In the genomic region with DNA sequence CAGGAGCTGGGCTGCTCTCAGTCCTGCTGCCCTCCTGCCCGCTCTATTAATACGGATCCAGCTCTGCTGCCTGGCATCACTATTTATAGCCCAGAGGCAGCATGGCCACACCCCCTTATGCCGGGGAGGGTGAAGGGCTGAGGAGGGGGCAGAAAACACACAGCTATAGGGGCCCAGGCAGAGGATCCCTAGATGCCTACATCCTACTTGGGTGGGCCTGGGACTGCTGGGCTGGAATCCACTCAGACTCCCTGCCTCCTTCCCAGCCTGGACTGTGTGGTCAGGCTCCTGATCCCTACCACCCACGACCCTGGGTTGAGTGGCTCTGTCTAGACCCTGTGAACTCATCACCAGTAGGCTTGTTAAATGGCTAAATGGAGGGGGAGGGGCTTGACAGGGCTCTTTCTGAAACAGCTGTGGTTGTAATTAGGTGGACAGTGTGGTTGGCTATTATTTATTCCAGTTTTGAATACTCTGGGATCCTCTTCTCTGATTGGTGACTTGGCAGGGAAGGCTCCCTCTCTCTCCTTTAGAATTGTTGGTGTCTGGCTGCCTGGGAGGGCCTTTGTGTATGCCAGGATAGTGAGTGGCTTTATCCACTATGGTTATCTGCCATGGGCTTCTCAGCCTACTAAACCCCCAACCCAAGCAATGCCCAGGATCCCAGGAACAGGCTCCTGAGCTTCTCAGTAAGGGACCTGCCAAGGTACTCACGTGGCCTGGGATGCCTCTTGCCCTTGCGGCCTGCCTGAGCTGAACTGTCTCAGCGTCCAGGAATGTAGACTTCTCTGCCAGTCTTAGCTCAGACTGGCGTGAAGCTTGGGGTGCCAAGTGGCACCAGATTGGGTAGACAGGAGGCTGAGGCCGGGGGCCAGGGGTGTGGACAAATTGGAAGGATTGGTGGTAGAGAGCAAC, we compare ENCODE assay signal across 8 cellular contexts.
DNase-seq lines count a peak whose midpoint lies in the region; ATAC-seq, FAIRE-seq and TF ChIP-seq lines count a peak whose summit lies in the region.

No MANE protein-coding gene starts in this region.

- peak overlapping the region; percentile 81 for H3K4me3 ChIP-seq in iPS-18c (ENCODE audit: insufficient read depth, low read depth, low read length)
- peak overlapping the region; percentile 60 to 94 (median 75) for H3K4me3 ChIP-seq in subcutaneous abdominal adipose tissue (ENCODE audit: low read depth in 1 of 5, low read length in 5 of 5)

- H3K36me3 ChIP-seq in subcutaneous abdominal adipose tissue (ENCODE audit: control insufficient read depth in 5 of 5, insufficient read depth in 5 of 5, low read length in 5 of 5): peaks cover 0 to 48% (median 33%) of the 10 kb centered on the region in 5 donors

- no peaks in the 10 kb centered on the region for H3K27me3 ChIP-seq in subcutaneous abdominal adipose tissue (ENCODE audit: control insufficient read depth in 5 of 5, insufficient read depth in 4 of 5, low read length in 5 of 5)

- peak; percentile 76 for DNase-seq in AG20443 (ENCODE audit: low spot score)
- DNase-seq in NCI-H1105 treated with DMSO at 0.1 percent for 48 hours (lab: John Stamatoyannopoulos, UW): peak; percentile 98
- peak in 34 of 58 donors; percentile 16 to 74 (median 38) for DNase-seq in anterior cingulate cortex (lab: John Stamatoyannopoulos, UW)
- DNase-seq in D721Med (ENCODE audit: insufficient read length, low spot score): no peak

- peak overlapping the region; percentile 99 for H3K27ac ChIP-seq in subcutaneous abdominal adipose tissue (ENCODE audit: low read depth, low read length)

- H3K9ac ChIP-seq in subcutaneous abdominal adipose tissue (ENCODE audit: low read length in 5 of 5): peak overlapping the region; percentile 63 to 93 (median 71)

- FAIRE-seq in D721Med (lab: Jason Lieb, UNC): no peak

- H3K9me3 ChIP-seq in iPS-18c (ENCODE audit: control insufficient read depth, insufficient read depth, low read length) (no peaks in the 10 kb centered on the region), subcutaneous abdominal adipose tissue (ENCODE audit: control insufficient read depth in 5 of 5, low read length in 5 of 5) (no peaks in the 10 kb centered on the region)

- peaks cover 33 to 92% (median 88%) of the 10 kb centered on the region in 5 donors for H3K4me1 ChIP-seq in subcutaneous abdominal adipose tissue (ENCODE audit: control insufficient read depth in 5 of 5, insufficient read depth in 5 of 5, low read length in 5 of 5)

- ATAC-seq in GM18858 (IDR thresholded peaks at IDR 0.05; ENCODE audit: unreplicated experiment): no peak
- no peak for ATAC-seq in GM21528 (IDR thresholded peaks at IDR 0.05; ENCODE audit: low FRiP score, unreplicated experiment)

- no peak for TF ChIP-seq CTCF in D721Med (IDR thresholded peaks at IDR 0.05; ENCODE audit: insufficient read depth, missing control alignments)
